13 cellular contexts compared by ENCODE assay signal in the genomic region with DNA sequence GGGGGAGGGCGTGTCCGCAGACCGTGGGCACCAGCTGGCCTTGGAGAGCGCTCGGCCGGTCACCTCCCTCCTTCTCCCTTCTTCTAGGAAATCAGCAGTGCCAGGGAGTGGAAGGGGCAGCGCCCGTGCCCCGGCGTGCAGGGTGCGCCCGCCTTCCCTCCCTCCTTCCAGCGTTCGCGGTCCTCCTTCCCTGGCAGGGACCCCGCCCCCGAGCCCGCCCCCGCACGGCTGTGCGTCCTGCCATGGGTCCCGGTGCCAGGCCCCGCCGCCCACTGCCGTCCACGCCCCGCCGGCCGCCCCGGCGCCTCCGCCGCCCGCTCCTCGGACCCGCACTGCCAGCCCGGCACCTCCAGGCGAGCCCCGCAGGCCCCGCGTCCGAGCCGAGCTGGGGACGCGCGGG. TPM values are rescaled to one million over a fixed set of nuclear protein-coding genes. Genes with fewer than 3 reads are reported as not detected.
DNase-seq lines count a peak whose midpoint lies in the region; ATAC-seq and FAIRE-seq lines count a peak whose summit lies in the region.
"Not testable (repeated sequence)": the region's sequence is repeated elsewhere in the genome, so short reads cannot be mapped to it uniquely, and the experiment has no call there.
"Had no signal": no experiment of that assay in that cellular context is flagged by ENCODE, and none has a peak within 500 bp of the region (broad histone marks: within the 10 kb centered on the region; RNA-seq: fewer than 3 reads in every experiment).

No MANE protein-coding gene starts in this region.

- H3K4me3 ChIP-seq in aorta (ENCODE audit: low read length in 2 of 2), result not testable (repeated sequence)

- not testable (repeated sequence) for H3K27ac ChIP-seq in aorta (ENCODE audit: low read depth in 1 of 2, low read length in 2 of 2)

- not testable (repeated sequence) for H3K36me3 ChIP-seq in aorta (ENCODE audit: control insufficient read depth in 1 of 2, insufficient read depth in 2 of 2, low read length in 1 of 2)

- not testable (repeated sequence) for H3K27me3 ChIP-seq in aorta (ENCODE audit: control insufficient read depth in 1 of 2, insufficient read depth in 2 of 2, low read length in 1 of 2)

- not testable (repeated sequence) for H3K9me3 ChIP-seq in aorta (ENCODE audit: control insufficient read depth, low read length)

- DNase-seq in HTR-8/SVneo (ENCODE audit: insufficient read length, low spot score); activated CD8-positive, alpha-beta memory T cell treated with anti-CD3 and anti-CD28 coated beads, Interleukin-2, amount 10 ng/mL, durations not matched to agents 7 days and 5 days; Right ventricle myocardium superior; left lobe of liver (ENCODE audit: low spot score); natural killer cell treated with Interleukin-12 subunit alpha and Interleukin-12 subunit beta and Interleukin-15 and Interleukin-18, amount 100 ng/mL, for 72 hours (ENCODE audit: low spot score); aorta: not testable (repeated sequence)

- not testable (repeated sequence) for H3K4me3 Mint-ChIP-seq in activated CD8-positive, alpha-beta memory T cell treated with anti-CD3 and anti-CD28 coated beads, Interleukin-2, amount 10 ng/mL, durations not matched to agents 7 days and 5 days; natural killer cell treated with Interleukin-12 subunit alpha and Interleukin-12 subunit beta and Interleukin-15 and Interleukin-18, amount 100 ng/mL, for 72 hours

- H3K4me1 Mint-ChIP-seq in activated CD8-positive, alpha-beta memory T cell treated with anti-CD3 and anti-CD28 coated beads, Interleukin-2, amount 10 ng/mL, durations not matched to agents 7 days and 5 days; natural killer cell treated with Interleukin-12 subunit alpha and Interleukin-12 subunit beta and Interleukin-15 and Interleukin-18, amount 100 ng/mL, for 72 hours (ENCODE audit: low read depth in 2 of 2): not testable (repeated sequence)

- H3K27me3 Mint-ChIP-seq in activated CD8-positive, alpha-beta memory T cell treated with anti-CD3 and anti-CD28 coated beads, Interleukin-2, amount 10 ng/mL, durations not matched to agents 7 days and 5 days; natural killer cell treated with Interleukin-12 subunit alpha and Interleukin-12 subunit beta and Interleukin-15 and Interleukin-18, amount 100 ng/mL, for 72 hours: not testable (repeated sequence)

- H3K27ac Mint-ChIP-seq in activated CD8-positive, alpha-beta memory T cell treated with anti-CD3 and anti-CD28 coated beads, Interleukin-2, amount 10 ng/mL, durations not matched to agents 7 days and 5 days; natural killer cell treated with Interleukin-12 subunit alpha and Interleukin-12 subunit beta and Interleukin-15 and Interleukin-18, amount 100 ng/mL, for 72 hours: not testable (repeated sequence)

- H3K36me3 Mint-ChIP-seq in activated CD8-positive, alpha-beta memory T cell treated with anti-CD3 and anti-CD28 coated beads, Interleukin-2, amount 10 ng/mL, durations not matched to agents 7 days and 5 days; natural killer cell treated with Interleukin-12 subunit alpha and Interleukin-12 subunit beta and Interleukin-15 and Interleukin-18, amount 100 ng/mL, for 72 hours: not testable (repeated sequence)

- no CpG with 5 or more reads among the region's 46 CpGs for WGBS in aorta, 2 donors

- intact Hi-C loops in Right ventricle myocardium superior (cut with DNase I); aorta (cut with DNase I): not testable (repeated sequence)

- H3K4me1 ChIP-seq in aorta (ENCODE audit: control insufficient read depth in 1 of 2, insufficient read depth in 2 of 2, low read length in 2 of 2), result not testable (repeated sequence)

- ATAC-seq in GM19035 (IDR thresholded peaks at IDR 0.05; ENCODE audit: unreplicated experiment), result peak; percentile 15
- ATAC-seq in HG02642 (IDR thresholded peaks at IDR 0.05; ENCODE audit: poor library complexity, unreplicated experiment), result peak; percentile 20
- ATAC-seq in activated CD8-positive, alpha-beta memory T cell treated with anti-CD3 and anti-CD28 coated beads, Interleukin-2, amount 10 ng/mL, durations not matched to agents 7 days and 5 days, result peak; percentile 9
- peak; percentile 45 for ATAC-seq in Right ventricle myocardium superior (ENCODE audit: poor library complexity)
- peak; percentile 71 for ATAC-seq in left lobe of liver
- ATAC-seq in natural killer cell treated with Interleukin-12 subunit alpha and Interleukin-12 subunit beta and Interleukin-15 and Interleukin-18, amount 100 ng/mL, for 72 hours, result peak; percentile 54 to 57
- peak; percentile 56 for ATAC-seq in aorta (ENCODE audit: low FRiP score)

- FAIRE-seq in HTR-8/SVneo (lab: Jason Lieb, UNC), result peak; percentile 48

- H3K9me3 Mint-ChIP-seq in activated CD8-positive, alpha-beta memory T cell treated with anti-CD3 and anti-CD28 coated beads, Interleukin-2, amount 10 ng/mL, durations not matched to agents 7 days and 5 days (ENCODE audit: low read depth); natural killer cell treated with Interleukin-12 subunit alpha and Interleukin-12 subunit beta and Interleukin-15 and Interleukin-18, amount 100 ng/mL, for 72 hours: not testable (repeated sequence)

- CTCF ChIA-PET in activated CD8-positive, alpha-beta memory T cell treated with anti-CD3 and anti-CD28 coated beads, Interleukin-2, amount 10 ng/mL, durations not matched to agents 7 days and 5 days (lab: Charles Lee), result not testable (repeated sequence)

RNA-seq across cellular contexts. Expression of a gene that starts 0.4 kb away (rescaled TPM):
- 1 to 10 TPM; 1.1 to 1.7 TPM for total RNA-seq in activated CD8-positive, alpha-beta memory T cell treated with anti-CD3 and anti-CD28 coated beads, Interleukin-2, amount 10 ng/mL, durations not matched to agents 7 days and 5 days
- total RNA-seq in Right ventricle myocardium superior (4.3 TPM), left lobe of liver (3.8 TPM), aorta (1 to 10 TPM; 3.1 to 3.9 TPM)
- total RNA-seq in natural killer cell treated with Interleukin-12 subunit alpha and Interleukin-12 subunit beta and Interleukin-15 and Interleukin-18, amount 100 ng/mL, for 72 hours, result under 1 TPM; 0.24 to 0.56 TPM
- polyA plus RNA-seq in aorta, result under 1 TPM; 0.56 to 0.63 TPM
- polyA plus RNA-seq: GM23248 had no signal

RNA-seq across cellular contexts. Expression of a gene that starts 21.3 kb away (rescaled TPM):
- total RNA-seq in activated CD8-positive, alpha-beta memory T cell treated with anti-CD3 and anti-CD28 coated beads, Interleukin-2, amount 10 ng/mL, durations not matched to agents 7 days and 5 days, result not detected
- total RNA-seq in Right ventricle myocardium superior, result not detected
- 1.1 TPM for total RNA-seq in left lobe of liver
- not detected for total RNA-seq in natural killer cell treated with Interleukin-12 subunit alpha and Interleukin-12 subunit beta and Interleukin-15 and Interleukin-18, amount 100 ng/mL, for 72 hours
- not detected for total RNA-seq in aorta
- not detected for polyA plus RNA-seq in aorta
- total RNA-seq: A673, GM23248, HT-29 had no signal
- polyA plus RNA-seq: GM23248, SK-N-SH had no signal

RNA-seq across cellular contexts. Expression of a gene that starts 45.3 kb away (rescaled TPM):
- total RNA-seq in activated CD8-positive, alpha-beta memory T cell treated with anti-CD3 and anti-CD28 coated beads, Interleukin-2, amount 10 ng/mL, durations not matched to agents 7 days and 5 days, result under 1 TPM; 0.06 to 0.33 TPM
- not detected for total RNA-seq in Right ventricle myocardium superior
- not detected for total RNA-seq in left lobe of liver
- total RNA-seq in natural killer cell treated with Interleukin-12 subunit alpha and Interleukin-12 subunit beta and Interleukin-15 and Interleukin-18, amount 100 ng/mL, for 72 hours, result not detected
- total RNA-seq in aorta, result under 1 TPM in 1 of 2 donors, not detected in 1; 0.19 TPM
- polyA plus RNA-seq in aorta, result not detected
- total RNA-seq: A673, GM23248, HT-29, RPMI7951 had no signal
- polyA plus RNA-seq: GM23248, SK-N-SH had no signal

RNA-seq across cellular contexts. Expression of a gene that starts 59.5 kb away (rescaled TPM):
- 100 to 1,000 TPM; 162 to 200 TPM for total RNA-seq in activated CD8-positive, alpha-beta memory T cell treated with anti-CD3 and anti-CD28 coated beads, Interleukin-2, amount 10 ng/mL, durations not matched to agents 7 days and 5 days
- total RNA-seq in Right ventricle myocardium superior (42.7 TPM), left lobe of liver (97.6 TPM), aorta (100 to 1,000 TPM in 1 of 2 donors, 10 to 100 TPM in 1; 95.1 to 115 TPM)
- 100 to 1,000 TPM; 134 to 139 TPM for total RNA-seq in natural killer cell treated with Interleukin-12 subunit alpha and Interleukin-12 subunit beta and Interleukin-15 and Interleukin-18, amount 100 ng/mL, for 72 hours
- polyA plus RNA-seq in aorta, result 100 to 1,000 TPM in 1 of 2 donors, 10 to 100 TPM in 1; 48.0 to 110 TPM

Comparison
In these comparisons a context has a peak if more than half of its experiments do, and no peak if none do; other contexts are left out.
1. ATAC-seq: peak in every context shown above with its lines; median percentile 71 in left lobe of liver; 56 in aorta; 56 in natural killer cell treated with Interleukin-12 subunit alpha and Interleukin-12 subunit beta and Interleukin-15 and Interleukin-18, amount 100 ng/mL, for 72 hours; 45 in Right ventricle myocardium superior; 20 in HG02642; 15 in GM19035; 9 in activated CD8-positive, alpha-beta memory T cell treated with anti-CD3 and anti-CD28 coated beads, Interleukin-2, amount 10 ng/mL, durations not matched to agents 7 days and 5 days.